In the genomic region with DNA sequence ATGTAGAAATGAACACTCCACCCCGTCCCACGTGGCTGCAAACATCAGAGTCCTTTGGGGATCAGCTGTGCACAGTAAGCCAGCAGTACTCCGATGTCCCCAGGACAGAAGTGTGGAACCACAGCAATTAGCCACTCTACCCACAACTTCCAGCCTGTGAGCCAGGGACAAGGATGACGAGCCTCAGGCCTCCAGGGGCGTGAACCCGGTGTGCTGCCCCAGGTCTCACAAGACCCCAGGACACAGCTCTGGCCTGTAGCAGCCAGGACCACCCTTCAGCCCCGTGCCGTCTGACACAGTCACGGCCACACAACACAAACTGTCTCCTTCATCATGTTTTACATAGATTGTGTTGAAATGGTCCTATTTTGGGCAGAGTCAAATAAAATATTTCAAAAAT, we compare ENCODE assay signal across 20 cellular contexts.
"Had no signal": no experiment of that assay in that cellular context is flagged by ENCODE, and none has a peak within 500 bp of the region (broad histone marks: within the 10 kb centered on the region; RNA-seq: fewer than 3 reads in every experiment).

No MANE protein-coding gene starts in this region.

- DNase-seq: activated CD4-positive, alpha-beta T cell treated with anti-CD3 and anti-CD28 coated beads, Interleukin-2, amount 50 U/mL, for 1 hour; activated gamma-delta T cell; activated naive CD8-positive, alpha-beta T cell treated with anti-CD3 and anti-CD28 coated beads for 36 hours; activated T-cell treated with anti-CD3 and anti-CD28 coated beads, Interleukin-2, amount 50 U/mL, for 72 hours; amygdala; body of pancreas; central memory CD4-positive, alpha-beta T cell; colonic mucosa; effector CD4-positive, alpha-beta T cell; esophagus squamous epithelium; hippocampal formation; left ventricle myocardium superior; nephron progenitor cell; spleen; stimulated activated naive CD8-positive, alpha-beta T cell treated with anti-CD3 and anti-CD28 coated beads, Interleukin-15, amount 100 ng/mL, for 72 hours; upper lobe of right lung had no signal

- H3K9me3 ChIP-seq: body of pancreas, colonic mucosa, right lobe of liver, thoracic aorta, upper lobe of right lung had no signal

- H3K27ac Mint-ChIP-seq: activated naive CD8-positive, alpha-beta T cell treated with anti-CD3 and anti-CD28 coated beads for 36 hours; activated T-cell treated with anti-CD3 and anti-CD28 coated beads, Interleukin-2, amount 50 U/mL, for 72 hours; nephron progenitor cell; stimulated activated naive CD8-positive, alpha-beta T cell treated with anti-CD3 and anti-CD28 coated beads, Interleukin-15, amount 100 ng/mL, for 72 hours had no signal

- ATAC-seq: activated T-cell treated with anti-CD3 and anti-CD28 coated beads, Interleukin-2, amount 50 U/mL, for 72 hours; body of pancreas; left ventricle myocardium superior had no signal

- H3K4me1 Mint-ChIP-seq: activated naive CD8-positive, alpha-beta T cell treated with anti-CD3 and anti-CD28 coated beads for 36 hours had no signal

- H3K4me3 ChIP-seq: body of pancreas, colonic mucosa, esophagus squamous epithelium, right lobe of liver, spleen, thoracic aorta, upper lobe of right lung had no signal

- H3K27me3 ChIP-seq: body of pancreas, colonic mucosa, esophagus squamous epithelium, right lobe of liver, spleen, upper lobe of right lung had no signal

- H3K27ac ChIP-seq: body of pancreas, colonic mucosa, esophagus squamous epithelium, right lobe of liver, spleen, thoracic aorta, upper lobe of right lung had no signal

- H3K27me3 Mint-ChIP-seq: activated naive CD8-positive, alpha-beta T cell treated with anti-CD3 and anti-CD28 coated beads for 36 hours; stimulated activated naive CD8-positive, alpha-beta T cell treated with anti-CD3 and anti-CD28 coated beads, Interleukin-15, amount 100 ng/mL, for 72 hours had no signal

- FAIRE-seq: endothelial cell of umbilical vein, keratinocyte had no signal

- H3K4me1 ChIP-seq: body of pancreas, colonic mucosa, right lobe of liver had no signal

- H3K4me3 Mint-ChIP-seq: activated naive CD8-positive, alpha-beta T cell treated with anti-CD3 and anti-CD28 coated beads for 36 hours; activated T-cell treated with anti-CD3 and anti-CD28 coated beads, Interleukin-2, amount 50 U/mL, for 72 hours; nephron progenitor cell; stimulated activated naive CD8-positive, alpha-beta T cell treated with anti-CD3 and anti-CD28 coated beads, Interleukin-15, amount 100 ng/mL, for 72 hours had no signal
